8 cellular contexts compared by ENCODE assay signal in the genomic region with DNA sequence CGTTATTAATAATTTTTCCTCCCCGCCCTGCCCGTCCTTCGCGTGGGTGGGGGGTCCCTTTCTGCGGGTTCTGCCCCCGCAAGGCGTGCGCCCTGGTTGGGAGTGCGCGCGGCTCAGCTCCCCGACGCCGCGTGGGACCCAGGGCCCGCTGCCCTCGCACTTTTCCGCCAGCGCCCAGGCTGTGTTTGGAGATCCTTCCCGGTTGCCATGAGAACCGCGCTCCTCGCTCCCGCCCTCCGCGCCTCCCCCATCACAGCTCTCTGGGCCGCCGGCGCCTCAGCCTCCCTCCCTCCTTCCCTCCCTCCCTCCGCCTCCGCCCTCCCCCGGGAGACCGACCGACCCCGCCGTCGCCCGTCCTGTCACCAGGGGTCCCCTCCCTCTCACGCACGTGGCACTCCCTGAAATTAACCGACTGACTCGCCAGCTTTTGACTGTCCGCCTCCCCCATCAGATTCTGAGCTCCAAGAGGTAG. TPM values are rescaled to one million over a fixed set of nuclear protein-coding genes. Genes with fewer than 3 reads are reported as not detected.
DNase-seq lines count a peak whose midpoint lies in the region; ATAC-seq and TF ChIP-seq lines count a peak whose summit lies in the region.

No MANE protein-coding gene starts in this region.

- DNase-seq in CD1c-positive myeloid dendritic cell (ENCODE audit: extremely low spot score) (peak; percentile 90), HuH-7.5 (ENCODE audit: low spot score) (peak; percentile 91), foreskin fibroblast (peak; percentile 88 to 95), tibial nerve (ENCODE audit: low spot score in 2 of 2) (peak; percentile 87 to 92)
- peak; percentile 81 for DNase-seq in activated naive CD4-positive, alpha-beta T cell treated with anti-CD3 and anti-CD28 coated beads, Interleukin-2, amount 10 ng/mL, durations not matched to agents 7 days and 5 days

- H3K4me1 ChIP-seq in tibial nerve: peaks cover 0 to 70% (median 50%) of the 10 kb centered on the region in 4 donors

- peaks cover 65% of the 10 kb centered on the region for H3K27me3 Mint-ChIP-seq in activated naive CD4-positive, alpha-beta T cell treated with anti-CD3 and anti-CD28 coated beads, Interleukin-2, amount 10 ng/mL, durations not matched to agents 7 days and 5 days
- H3K27me3 Mint-ChIP-seq in nephron (ENCODE audit: low read depth): peaks cover 5% of the 10 kb centered on the region

- no peaks in the 10 kb centered on the region for H3K9me3 Mint-ChIP-seq in activated naive CD4-positive, alpha-beta T cell treated with anti-CD3 and anti-CD28 coated beads, Interleukin-2, amount 10 ng/mL, durations not matched to agents 7 days and 5 days
- no peaks in the 10 kb centered on the region for H3K9me3 Mint-ChIP-seq in nephron

- no peak for ATAC-seq in GM19351 (IDR thresholded peaks at IDR 0.05; ENCODE audit: unreplicated experiment)

- CTCF ChIA-PET in activated naive CD4-positive, alpha-beta T cell treated with anti-CD3 and anti-CD28 coated beads, Interleukin-2, amount 10 ng/mL, durations not matched to agents 7 days and 5 days (lab: Charles Lee): interaction anchor here (1.0 to 3.9 kb wide), 3 partner anchors 27 to 239 kb away, joined by 3 to 22 read pairs (median 3); no protein-coding TSS in a partner anchor

- H3K27ac ChIP-seq in tibial nerve: peak overlapping the region; percentile 85 to 97 (median 89)

- 1 to 2% methylated on average over 39 to 44 of the region's 44 CpGs for WGBS in tibial nerve, 2 donors

- peaks cover 5% of the 10 kb centered on the region for H3K36me3 Mint-ChIP-seq in activated naive CD4-positive, alpha-beta T cell treated with anti-CD3 and anti-CD28 coated beads, Interleukin-2, amount 10 ng/mL, durations not matched to agents 7 days and 5 days
- H3K36me3 Mint-ChIP-seq in nephron (ENCODE audit: low read depth): no peaks in the 10 kb centered on the region

- H3K4me3 ChIP-seq in foreskin fibroblast (ENCODE audit: low read depth in 1 of 2, low read length in 2 of 2): peak overlapping the region; percentile 45 to 49
- H3K4me3 ChIP-seq in tibial nerve: peak overlapping the region; percentile 27 to 73 (median 36)

- H3K4me1 Mint-ChIP-seq in activated naive CD4-positive, alpha-beta T cell treated with anti-CD3 and anti-CD28 coated beads, Interleukin-2, amount 10 ng/mL, durations not matched to agents 7 days and 5 days: peaks cover 68% of the 10 kb centered on the region
- peaks cover 61% of the 10 kb centered on the region for H3K4me1 Mint-ChIP-seq in nephron

- peak overlapping the region; percentile 71 for H3K4me3 Mint-ChIP-seq in activated naive CD4-positive, alpha-beta T cell treated with anti-CD3 and anti-CD28 coated beads, Interleukin-2, amount 10 ng/mL, durations not matched to agents 7 days and 5 days
- H3K4me3 Mint-ChIP-seq in nephron: peak overlapping the region; percentile 80 to 83 (median 81)

- TF ChIP-seq POLR2A in tibial nerve (IDR thresholded peaks at IDR 0.05): peak in 1 of 2 donors; percentile 52

- H3K9me3 ChIP-seq in tibial nerve: no peaks in the 10 kb centered on the region

- no peaks in the 10 kb centered on the region for H3K36me3 ChIP-seq in tibial nerve

- H3K27ac Mint-ChIP-seq in activated naive CD4-positive, alpha-beta T cell treated with anti-CD3 and anti-CD28 coated beads, Interleukin-2, amount 10 ng/mL, durations not matched to agents 7 days and 5 days: peak overlapping the region; percentile 70
- peak overlapping the region; percentile 98 to 99 (median 98) for H3K27ac Mint-ChIP-seq in nephron

- TF ChIP-seq CTCF in foreskin fibroblast (IDR thresholded peaks at IDR 0.05; ENCODE audit: low read depth, low read length) (no peak), nephron (IDR thresholded peaks at IDR 0.05; ENCODE audit: unreplicated experiment in 3 of 3) (no peak), tibial nerve (IDR thresholded peaks at IDR 0.05) (no peak)

- H3K27me3 ChIP-seq in tibial nerve: no peaks in the 10 kb centered on the region

- peak in 1 of 2 donors; percentile 65 for TF ChIP-seq EP300 in tibial nerve (IDR thresholded peaks at IDR 0.05)

TF ChIP-seq in PFSK-1, 5 proteins besides CTCF, POLR2A, EP300 and RAD21:
- TF ChIP-seq SIN3A (IDR thresholded peaks at IDR 0.05; ENCODE audit: borderline replicate concordance, insufficient read depth, low read length) (no peak), REST (IDR thresholded peaks at IDR 0.05; ENCODE audit: insufficient read depth in 1 of 2, low read depth in 2 of 2, low read length in 2 of 2) (peak in 1 of 2 experiments; percentile 16; a peak in 1 of 4 replicates), TAF1 (IDR thresholded peaks at IDR 0.05; ENCODE audit: borderline replicate concordance, insufficient read depth, low read length) (0 out of 2 replicates have a peak, but pooled peaks have one; percentile 44), POLR2AphosphoS5 (IDR thresholded peaks at IDR 0.05; ENCODE audit: low read depth, low read length) (no peak), FOXP2 (optimal IDR thresholded peaks at IDR 0.05; ENCODE audit: borderline replicate concordance, extremely low read depth, extremely low read length, insufficient read depth) (peak; percentile 21)

RNA-seq across cellular contexts. Expression of gene SSBP4, which starts 2.4 kb away (rescaled TPM):
- polyA plus RNA-seq in PFSK-1 (2012; ENCODE audit: insufficient read length, low read depth): 167 TPM
- total RNA-seq in tibial nerve: 100 to 1,000 TPM in 1 of 4 donors, 10 to 100 TPM in 3; 67.4 to 172 (median 84.2) TPM

RNA-seq across cellular contexts. Expression of gene LRRC25, which starts 19.4 kb away (rescaled TPM):
- polyA plus RNA-seq in PFSK-1 (2012; ENCODE audit: insufficient read length, low read depth): not detected
- 10 to 100 TPM in 2 of 4 donors, 1 to 10 TPM in 2; 9.0 to 13.8 (median 9.8) TPM for total RNA-seq in tibial nerve

RNA-seq across cellular contexts. Expression of gene ISYNA1, which starts 21.1 kb away (rescaled TPM):
- 458 TPM for polyA plus RNA-seq in PFSK-1 (2012; ENCODE audit: insufficient read length, low read depth)
- total RNA-seq in tibial nerve: 10 to 100 TPM; 43.5 to 82.2 (median 52.4) TPM

RNA-seq across cellular contexts. Expression of gene GDF15, which starts 30.9 kb away (rescaled TPM):
- 339 TPM for polyA plus RNA-seq in PFSK-1 (2012; ENCODE audit: insufficient read length, low read depth)
- total RNA-seq in tibial nerve: 10 to 100 TPM in 2 of 4 donors, 1 to 10 TPM in 2; 4.2 to 31.0 (median 13.2) TPM
